Comparison of ENCODE assay signal across 1 cellular context in genomic region chr3:62379206-62379834, GRCh38.
TF ChIP-seq lines count a peak whose summit lies in the region.

No MANE protein-coding gene starts in this region.

TF ChIP-seq in GM23338, 12 proteins besides CTCF, POLR2A, EP300 and RAD21 (continued from another document):
- TF ChIP-seq POLR2AphosphoS5 (IDR thresholded peaks at IDR 0.05; ENCODE audit: low read depth) (no peak), EZH2 (IDR thresholded peaks at IDR 0.05; ENCODE audit: low read depth, unreplicated experiment) (peak; percentile 80)
